ENCODE assay signal across 16 cellular contexts in genomic region chr10:62005687-62006086, GRCh38.
A peak's percentile ranks its signal among the peaks of the same experiment; 100 is the strongest.
DNase-seq lines count a peak whose midpoint lies in the region; ATAC-seq and TF ChIP-seq lines count a peak whose summit lies in the region.
"Had no signal": no experiment of that assay in that cellular context is flagged by ENCODE, and none has a peak within 500 bp of the region (broad histone marks: within the 10 kb centered on the region; RNA-seq: fewer than 3 reads in every experiment).

No MANE protein-coding gene starts in this region.

- H3K27me3 Mint-ChIP-seq in MCF 10A (ENCODE audit: insufficient read depth, unreplicated experiment) = no peaks in the 10 kb centered on the region
- H3K27me3 Mint-ChIP-seq in activated naive CD8-positive, alpha-beta T cell treated with anti-CD3 and anti-CD28 coated beads for 36 hours = no peaks in the 10 kb centered on the region
- no peaks in the 10 kb centered on the region for H3K27me3 Mint-ChIP-seq in activated CD8-positive, alpha-beta memory T cell treated with anti-CD3 and anti-CD28 coated beads, Interleukin-2, amount 10 ng/mL, durations not matched to agents 7 days and 5 days

- no peak overlapping the region for H3K27ac Mint-ChIP-seq in MCF 10A (ENCODE audit: low read depth, unreplicated experiment)
- H3K27ac Mint-ChIP-seq in activated naive CD8-positive, alpha-beta T cell treated with anti-CD3 and anti-CD28 coated beads for 36 hours = peak overlapping the region; percentile 9
- no peak overlapping the region for H3K27ac Mint-ChIP-seq in activated CD8-positive, alpha-beta memory T cell treated with anti-CD3 and anti-CD28 coated beads, Interleukin-2, amount 10 ng/mL, durations not matched to agents 7 days and 5 days

- BruUV-seq in MCF 10A (replicated peaks; lab: Mats Ljungman, UMichigan) = no TSS peak

- H3K4me3 Mint-ChIP-seq in MCF 10A (ENCODE audit: unreplicated experiment) = no peak overlapping the region
- no peak overlapping the region for H3K4me3 Mint-ChIP-seq in activated naive CD8-positive, alpha-beta T cell treated with anti-CD3 and anti-CD28 coated beads for 36 hours
- H3K4me3 Mint-ChIP-seq in activated CD8-positive, alpha-beta memory T cell treated with anti-CD3 and anti-CD28 coated beads, Interleukin-2, amount 10 ng/mL, durations not matched to agents 7 days and 5 days = no peak overlapping the region

- H3K4me3 ChIP-seq in breast epithelium (no peak overlapping the region), liver (ENCODE audit: low read depth in 1 of 3, low read length in 3 of 3) (no peak overlapping the region), tibial artery (no peak overlapping the region)
- H3K4me3 ChIP-seq: lower lobe of right lung, PC-9, spleen had no signal

- H3K4me1 Mint-ChIP-seq in MCF 10A (ENCODE audit: insufficient read depth, unreplicated experiment) = peaks cover 14% of the 10 kb centered on the region
- H3K4me1 Mint-ChIP-seq in activated naive CD8-positive, alpha-beta T cell treated with anti-CD3 and anti-CD28 coated beads for 36 hours = peaks cover 48% of the 10 kb centered on the region
- peaks cover 45% of the 10 kb centered on the region for H3K4me1 Mint-ChIP-seq in activated CD8-positive, alpha-beta memory T cell treated with anti-CD3 and anti-CD28 coated beads, Interleukin-2, amount 10 ng/mL, durations not matched to agents 7 days and 5 days

- H3K27me3 ChIP-seq in breast epithelium (no peaks in the 10 kb centered on the region), liver (ENCODE audit: control insufficient read depth in 4 of 4, insufficient read depth in 4 of 4, low read length in 3 of 4) (no peaks in the 10 kb centered on the region), tibial artery (no peaks in the 10 kb centered on the region)
- H3K27me3 ChIP-seq: neutrophil, spleen had no signal

- TF ChIP-seq RAD21 in liver (IDR thresholded peaks at IDR 0.05) = peak in 1 of 2 donors; percentile 4

- no peak for ATAC-seq in activated CD8-positive, alpha-beta memory T cell treated with anti-CD3 and anti-CD28 coated beads, Interleukin-2, amount 10 ng/mL, durations not matched to agents 7 days and 5 days
- ATAC-seq: HCT116, lower lobe of right lung had no signal

- H3K27ac ChIP-seq in breast epithelium (peak overlapping the region; percentile 54 to 55), liver (ENCODE audit: low read depth in 1 of 2, low read length in 2 of 2) (no peak overlapping the region), tibial artery (peak overlapping the region; percentile 52 to 67)
- H3K27ac ChIP-seq: lower lobe of right lung, PC-9 had no signal

- H3K36me3 ChIP-seq in breast epithelium = no peaks in the 10 kb centered on the region
- peaks cover 0 to 1% (median 0%) of the 10 kb centered on the region in 4 donors for H3K36me3 ChIP-seq in liver (ENCODE audit: control insufficient read depth in 4 of 4, insufficient read depth in 3 of 4, low read depth in 1 of 4, low read length in 3 of 4)
- peaks cover 0 to 7% (median 0%) of the 10 kb centered on the region in 3 donors for H3K36me3 ChIP-seq in tibial artery
- H3K36me3 ChIP-seq: lower lobe of right lung, neutrophil had no signal

- WGBS in liver = 31% methylated on average over 3 of the region's 3 CpGs

- DNase-seq in breast epithelium (ENCODE audit: low spot score in 2 of 2) = no peak
- DNase-seq in MCF 10A (ENCODE audit: unreplicated experiment) = no peak
- no peak for DNase-seq in activated naive CD8-positive, alpha-beta T cell treated with anti-CD3 and anti-CD28 coated beads for 36 hours
- no peak for DNase-seq in tibial artery
- DNase-seq in NCI-H2171 (lab: John Stamatoyannopoulos, UW) = no peak
- DNase-seq in activated CD8-positive, alpha-beta memory T cell treated with anti-CD3 and anti-CD28 coated beads, Interleukin-2, amount 10 ng/mL, durations not matched to agents 7 days and 5 days = no peak
- no peak for DNase-seq in DMS153 (lab: John Stamatoyannopoulos, UW)
- DNase-seq: activated CD4-positive, alpha-beta T cell treated with anti-CD3 and anti-CD28 coated beads for 1 hour; DMS 273 treated with DMSO at 0.1 percent for 48 hours; lower lobe of right lung; NCI-H510A treated with DMSO at 0.1 percent for 48 hours; PC-9; spleen had no signal

- intact Hi-C loops in breast epithelium (cut with DNase I; ENCODE audit: low total_unique reads) = loop anchor here (5.0 kb wide), 1 partner anchor 83 kb away; no protein-coding TSS in a partner anchor
- intact Hi-C loops in MCF 10A (cut with micrococcal nuclease) = no loop called here
- intact Hi-C loops in tibial artery (cut with DNase I; ENCODE audit: low total_unique reads) = no loop called here

- H3K36me3 Mint-ChIP-seq in MCF 10A (ENCODE audit: insufficient read depth, unreplicated experiment) = peaks cover 6% of the 10 kb centered on the region
- H3K36me3 Mint-ChIP-seq in activated naive CD8-positive, alpha-beta T cell treated with anti-CD3 and anti-CD28 coated beads for 36 hours = peaks cover 85% of the 10 kb centered on the region
- peaks cover 66% of the 10 kb centered on the region for H3K36me3 Mint-ChIP-seq in activated CD8-positive, alpha-beta memory T cell treated with anti-CD3 and anti-CD28 coated beads, Interleukin-2, amount 10 ng/mL, durations not matched to agents 7 days and 5 days

- H3K4me1 ChIP-seq in breast epithelium (peaks cover 0 to 6% of the 10 kb centered on the region in 2 donors), liver (ENCODE audit: control insufficient read depth in 4 of 4, insufficient read depth in 4 of 4, low read length in 3 of 4) (no peaks in the 10 kb centered on the region), tibial artery (peaks cover 0 to 83% (median 40%) of the 10 kb centered on the region in 4 donors)

- CTCF ChIA-PET in MCF 10A (lab: Yijun Ruan, JAX) = interaction anchor here (0.7 kb wide), 1 partner anchor 104 kb away, joined by 3 read pairs; no protein-coding TSS in a partner anchor
- CTCF ChIA-PET in activated CD8-positive, alpha-beta memory T cell treated with anti-CD3 and anti-CD28 coated beads, Interleukin-2, amount 10 ng/mL, durations not matched to agents 7 days and 5 days (lab: Charles Lee) = no interaction called here

- POLR2A ChIA-PET in MCF 10A (lab: Yijun Ruan, JAX) = interaction anchor here (0.7 to 3.1 kb wide), 3 partner anchors 13 to 1043 kb away, joined by 3 to 18 read pairs (median 3); no protein-coding TSS in a partner anchor

- no peak for TF ChIP-seq POLR2A in breast epithelium (IDR thresholded peaks at IDR 0.05)

- H3K9ac ChIP-seq in liver (ENCODE audit: low read depth in 1 of 2, low read length in 2 of 2) = no peak overlapping the region

- H3K9me3 ChIP-seq in breast epithelium = no peaks in the 10 kb centered on the region
- H3K9me3 ChIP-seq in liver (ENCODE audit: control insufficient read depth in 4 of 4, low read length in 3 of 4) = no peaks in the 10 kb centered on the region
- H3K9me3 ChIP-seq in tibial artery = no peaks in the 10 kb centered on the region
- H3K9me3 ChIP-seq: lower lobe of right lung, neutrophil, spleen had no signal

- H3K9me3 Mint-ChIP-seq in MCF 10A (ENCODE audit: unreplicated experiment) = no peaks in the 10 kb centered on the region
- peaks cover 3% of the 10 kb centered on the region for H3K9me3 Mint-ChIP-seq in activated naive CD8-positive, alpha-beta T cell treated with anti-CD3 and anti-CD28 coated beads for 36 hours
- H3K9me3 Mint-ChIP-seq in activated CD8-positive, alpha-beta memory T cell treated with anti-CD3 and anti-CD28 coated beads, Interleukin-2, amount 10 ng/mL, durations not matched to agents 7 days and 5 days (ENCODE audit: low read depth) = no peaks in the 10 kb centered on the region

- TF ChIP-seq CTCF in breast epithelium (IDR thresholded peaks at IDR 0.05) = no peak
- no peak for TF ChIP-seq CTCF in MCF 10A (IDR thresholded peaks at IDR 0.05; ENCODE audit: unreplicated experiment)
- TF ChIP-seq CTCF in liver (IDR thresholded peaks at IDR 0.05; ENCODE audit: low read depth, low read length, missing input control) = no peak
- no peak for TF ChIP-seq CTCF in tibial artery (IDR thresholded peaks at IDR 0.05)

TF ChIP-seq in liver, 16 proteins besides CTCF, POLR2A, EP300 and RAD21:
- TF ChIP-seq JUND (IDR thresholded peaks at IDR 0.05) = no peak
- TF ChIP-seq MAX (IDR thresholded peaks at IDR 0.05) = no peak
- peak; percentile 17 to 44 for TF ChIP-seq HNF4A (conservative IDR thresholded peaks at IDR 0.05)

Comparison
In these comparisons a context has a peak if more than half of its experiments do, and no peak if none do; other contexts are left out.
1. H3K27ac ChIP-seq: peak in breast epithelium (2 of 2) and tibial artery (2 of 2); none in liver (0 of 2).